Comparison of ENCODE assay signal across 8 cellular contexts in genomic region chr5:142977363-142978051, GRCh38.
DNase-seq lines count a peak whose midpoint lies in the region; ATAC-seq and TF ChIP-seq lines count a peak whose summit lies in the region.

No MANE protein-coding gene starts in this region.

- peaks cover 11% of the 10 kb centered on the region for H3K4me1 Mint-ChIP-seq in Caco-2 (ENCODE audit: low read depth, unreplicated experiment)

- POLR2A ChIA-PET in Caco-2 (lab: Charles Lee): no interaction called here

- TF ChIP-seq CTCF in foreskin keratinocyte (conservative IDR thresholded peaks at IDR 0.05) (no peak), Caco-2 (IDR thresholded peaks at IDR 0.05; ENCODE audit: insufficient read depth in 1 of 2, low read depth in 1 of 2, low read length in 1 of 2, severe bottlenecking in 1 of 2, unreplicated experiment in 1 of 2) (no peak)

- H3K9me3 ChIP-seq in Caco-2: no peaks in the 10 kb centered on the region

- no peak overlapping the region for H3K27ac Mint-ChIP-seq in Caco-2 (ENCODE audit: unreplicated experiment)

- CTCF ChIA-PET in Caco-2 (lab: Charles Lee): no interaction called here

- H3K36me3 ChIP-seq in Caco-2 (ENCODE audit: control insufficient read depth, insufficient read depth, low read length): 0 out of 2 replicates have a peak, but pooled peaks cover 1% of the 10 kb centered on the region

- H3K27me3 Mint-ChIP-seq in Caco-2 (ENCODE audit: insufficient read depth, unreplicated experiment): no peaks in the 10 kb centered on the region

- peak overlapping the region; percentile 54 for H3K27ac ChIP-seq in foreskin keratinocyte

- peak; percentile 88 for ATAC-seq in GM21390 (IDR thresholded peaks at IDR 0.05; ENCODE audit: unreplicated experiment)
- ATAC-seq in foreskin keratinocyte: peak; percentile 59

- intact Hi-C loops in Caco-2 (cut with micrococcal nuclease; ENCODE audit: unreplicated experiment): no loop called here

- no peaks in the 10 kb centered on the region for H3K27me3 ChIP-seq in foreskin keratinocyte
- no peaks in the 10 kb centered on the region for H3K27me3 ChIP-seq in Caco-2 (replicated peaks; ENCODE audit: control insufficient read depth, insufficient read depth, low read length)

- no peak overlapping the region for H3K4me3 ChIP-seq in Caco-2 (ENCODE audit: low read depth, low read length)

- peaks cover 17% of the 10 kb centered on the region for H3K36me3 Mint-ChIP-seq in Caco-2 (ENCODE audit: insufficient read depth, unreplicated experiment)

- no peak overlapping the region for H3K4me3 Mint-ChIP-seq in Caco-2 (ENCODE audit: unreplicated experiment)

- H3K9me3 Mint-ChIP-seq in Caco-2 (ENCODE audit: unreplicated experiment): no peaks in the 10 kb centered on the region

- DNase-seq in AG20443 (ENCODE audit: low spot score): peak; percentile 82
- peak; percentile 93 for DNase-seq in KBM-7
- DNase-seq in activated CD8-positive, alpha-beta memory T cell treated with anti-CD3 and anti-CD28 coated beads for 24 hours: peak; percentile 74
- DNase-seq in foreskin keratinocyte: peak; percentile 80 to 89
- DNase-seq in stromal cell of bone marrow (ENCODE audit: low read depth): peak; percentile 25
- DNase-seq in DMS53 treated with DMSO at 0.1 percent for 48 hours (lab: John Stamatoyannopoulos, UW; ENCODE audit: unreplicated experiment): no peak
- DNase-seq in Caco-2: no peak

- H3K4me1 ChIP-seq in foreskin keratinocyte: peaks cover 48% of the 10 kb centered on the region
- H3K4me1 ChIP-seq in Caco-2: peaks cover 14% of the 10 kb centered on the region

- no TSS peak for BruUV-seq in Caco-2 (replicated peaks; lab: Mats Ljungman, UMichigan)

- in situ Hi-C loops in KBM-7 (cut with MboI; ENCODE audit: low pct_unique_long_range_greater_than_20kb, low sequenced_read_pairs): no loop called here

Comparison
In these comparisons a context has a peak if more than half of its experiments do, and no peak if none do; other contexts are left out.
1. DNase-seq: peak in AG20443 (single experiment), KBM-7 (single experiment), activated CD8-positive, alpha-beta memory T cell treated with anti-CD3 and anti-CD28 coated beads for 24 hours (single experiment), foreskin keratinocyte (2 of 2) and stromal cell of bone marrow (single experiment); none in DMS53 treated with DMSO at 0.1 percent for 48 hours (single experiment) and Caco-2 (0 of 2).